Comparison of ENCODE assay signal across 12 cellular contexts in genomic region chr9:5518937-5519319, GRCh38. TPM values are rescaled to one million over a fixed set of nuclear protein-coding genes. Genes with fewer than 3 reads are reported as not detected.
DNase-seq lines count a peak whose midpoint lies in the region; ATAC-seq and TF ChIP-seq lines count a peak whose summit lies in the region.
"Had no signal": no experiment of that assay in that cellular context is flagged by ENCODE, and none has a peak within 500 bp of the region (broad histone marks: within the 10 kb centered on the region; RNA-seq: fewer than 3 reads in every experiment).

No MANE protein-coding gene starts in this region.

- ATAC-seq in GM18861 (IDR thresholded peaks at IDR 0.05; ENCODE audit: unreplicated experiment) (peak; percentile 16), HG02870 (IDR thresholded peaks at IDR 0.05; ENCODE audit: unreplicated experiment) (peak; percentile 8), omental fat pad (ENCODE audit: low FRiP score) (no peak)
- ATAC-seq: naive thymus-derived CD8-positive, alpha-beta T cell had no signal

- intact Hi-C loops in activated T-helper 1 cell treated with anti-CD3 and anti-CD28 coated beads, Interleukin-12 subunit alpha, Interleukin-12 subunit beta, Interleukin-2, Interleukin-4 antibody, amounts not matched to agents 30 ng/mL and 10 ng/mL and 1 ng/mL, durations not matched to agents 14 hours and 24 hours and 36 hours (cut with micrococcal nuclease), result loop anchor here (1.0 to 2.0 kb wide), 2 partner anchors 9 to 60 kb away; partner anchors contain the start of gene PDCD1LG2

- POLR2A ChIA-PET in AG04450 (lab: Yijun Ruan, JAX) (no interaction called here), GM10248 (lab: Yijun Ruan, JAX) (no interaction called here)

- H3K36me3 Mint-ChIP-seq in activated T-helper 1 cell treated with anti-CD3 and anti-CD28 coated beads, Interleukin-12 subunit alpha, Interleukin-12 subunit beta, Interleukin-2, Interleukin-4 antibody, amounts not matched to agents 30 ng/mL and 10 ng/mL and 1 ng/mL, durations not matched to agents 14 hours and 24 hours and 36 hours (ENCODE audit: low read depth), result peaks cover 36% of the 10 kb centered on the region
- H3K36me3 Mint-ChIP-seq: activated naive CD4-positive, alpha-beta T cell treated with anti-CD3 and anti-CD28 coated beads, Interleukin-2, amount 50 U/mL, for 24 hours had no signal

- H3K27me3 Mint-ChIP-seq in activated T-helper 1 cell treated with anti-CD3 and anti-CD28 coated beads, Interleukin-12 subunit alpha, Interleukin-12 subunit beta, Interleukin-2, Interleukin-4 antibody, amounts not matched to agents 30 ng/mL and 10 ng/mL and 1 ng/mL, durations not matched to agents 14 hours and 24 hours and 36 hours (ENCODE audit: insufficient read depth), result peaks cover 4% of the 10 kb centered on the region
- H3K27me3 Mint-ChIP-seq: activated naive CD4-positive, alpha-beta T cell treated with anti-CD3 and anti-CD28 coated beads, Interleukin-2, amount 50 U/mL, for 24 hours had no signal

- no peak overlapping the region for H3K4me3 ChIP-seq in AG04450 (ENCODE audit: low read depth, low read length)
- H3K4me3 ChIP-seq: upper lobe of left lung had no signal

- no peaks in the 10 kb centered on the region for H3K27me3 ChIP-seq in AG04450 (ENCODE audit: control insufficient read depth, insufficient read depth, low read length)
- H3K27me3 ChIP-seq: upper lobe of left lung had no signal

- H3K4me1 Mint-ChIP-seq in activated T-helper 1 cell treated with anti-CD3 and anti-CD28 coated beads, Interleukin-12 subunit alpha, Interleukin-12 subunit beta, Interleukin-2, Interleukin-4 antibody, amounts not matched to agents 30 ng/mL and 10 ng/mL and 1 ng/mL, durations not matched to agents 14 hours and 24 hours and 36 hours (ENCODE audit: low read depth), result peaks cover 46% of the 10 kb centered on the region

- H3K4me3 Mint-ChIP-seq in activated T-helper 1 cell treated with anti-CD3 and anti-CD28 coated beads, Interleukin-12 subunit alpha, Interleukin-12 subunit beta, Interleukin-2, Interleukin-4 antibody, amounts not matched to agents 30 ng/mL and 10 ng/mL and 1 ng/mL, durations not matched to agents 14 hours and 24 hours and 36 hours, result no peak overlapping the region
- H3K4me3 Mint-ChIP-seq: activated naive CD4-positive, alpha-beta T cell treated with anti-CD3 and anti-CD28 coated beads, Interleukin-2, amount 50 U/mL, for 24 hours; naive thymus-derived CD8-positive, alpha-beta T cell had no signal

- H3K27ac Mint-ChIP-seq in activated T-helper 1 cell treated with anti-CD3 and anti-CD28 coated beads, Interleukin-12 subunit alpha, Interleukin-12 subunit beta, Interleukin-2, Interleukin-4 antibody, amounts not matched to agents 30 ng/mL and 10 ng/mL and 1 ng/mL, durations not matched to agents 14 hours and 24 hours and 36 hours, result peak overlapping the region; percentile 53
- H3K27ac Mint-ChIP-seq: activated naive CD4-positive, alpha-beta T cell treated with anti-CD3 and anti-CD28 coated beads, Interleukin-2, amount 50 U/mL, for 24 hours had no signal

- CTCF ChIA-PET in AG04450 (lab: Charles Lee) (no interaction called here), GM10248 (lab: Yijun Ruan, JAX) (interaction anchor here (1.1 to 1.7 kb wide), 7 partner anchors 9 to 81 kb away, joined by 3 to 6 read pairs (median 5); partner anchors contain the start of genes PDCD1LG2 and PLGRKT)

- TF ChIP-seq CTCF in AG04450 (IDR thresholded peaks at IDR 0.05; ENCODE audit: low read depth, low read length) (no peak), GM10248 (IDR thresholded peaks at IDR 0.05; ENCODE audit: control extremely low read depth, extremely low read depth, low read depth, missing control alignments) (no peak), omental fat pad (IDR thresholded peaks at IDR 0.05) (no peak)

- peak overlapping the region; percentile 3 for H3K27ac ChIP-seq in AG04450 (ENCODE audit: low read depth, low read length)
- H3K27ac ChIP-seq: upper lobe of left lung had no signal

- peaks cover 6% of the 10 kb centered on the region; the same call in 1 of the 2 replicates for H3K9me3 ChIP-seq in AG04450 (ENCODE audit: control insufficient read depth, insufficient read depth, low read length)
- H3K9me3 ChIP-seq: upper lobe of left lung had no signal

- no peak for DNase-seq in AG04450 (ENCODE audit: low read depth, low spot score)
- DNase-seq in activated T-helper 1 cell treated with anti-CD3 and anti-CD28 coated beads, Interleukin-12 subunit alpha, Interleukin-12 subunit beta, Interleukin-2, Interleukin-4 antibody, amounts not matched to agents 30 ng/mL and 10 ng/mL and 1 ng/mL, durations not matched to agents 14 hours and 24 hours and 36 hours (ENCODE audit: low spot score), result no peak
- no peak for DNase-seq in GM10248 (ENCODE audit: extremely low spot score)
- no peak for DNase-seq in omental fat pad (ENCODE audit: low spot score)
- DNase-seq in SK-N-DZ (ENCODE audit: low spot score), result no peak
- no peak for DNase-seq in midbrain (lab: John Stamatoyannopoulos, UW)
- DNase-seq: naive thymus-derived CD8-positive, alpha-beta T cell; NCI-H774; upper lobe of left lung had no signal

- no peaks in the 10 kb centered on the region for H3K9me3 Mint-ChIP-seq in activated T-helper 1 cell treated with anti-CD3 and anti-CD28 coated beads, Interleukin-12 subunit alpha, Interleukin-12 subunit beta, Interleukin-2, Interleukin-4 antibody, amounts not matched to agents 30 ng/mL and 10 ng/mL and 1 ng/mL, durations not matched to agents 14 hours and 24 hours and 36 hours
- H3K9me3 Mint-ChIP-seq: activated naive CD4-positive, alpha-beta T cell treated with anti-CD3 and anti-CD28 coated beads, Interleukin-2, amount 50 U/mL, for 24 hours had no signal

RNA-seq across cellular contexts. Expression of gene PDCD1LG2, which starts 8.6 kb away (rescaled TPM):
- polyA plus RNA-seq in AG04450 (2011; rRNA removed), result 31.5 TPM in 2 replicates
- 22.9 and 25.8 TPM in 2 replicates for polyA minus RNA-seq in AG04450 (2011; rRNA and poly(A)+ RNA removed)
- total RNA-seq in activated T-helper 1 cell treated with anti-CD3 and anti-CD28 coated beads, Interleukin-12 subunit alpha, Interleukin-12 subunit beta, Interleukin-2, Interleukin-4 antibody, amounts not matched to agents 30 ng/mL and 10 ng/mL and 1 ng/mL, durations not matched to agents 14 hours and 24 hours and 36 hours, result 1.1 and 1.4 TPM in 2 replicates
- 10 to 100 TPM in 1 of 4 donors, 1 to 10 TPM in 3; 3.5 to 10.7 (median 3.8) TPM for total RNA-seq in omental fat pad
- polyA plus RNA-seq in SK-N-DZ (2014; cell fraction: cytosol; rRNA removed), result not detected in 2 replicates
- polyA plus RNA-seq in SK-N-DZ (2014; cell fraction: nucleus; rRNA removed), result not detected in 2 replicates
- total RNA-seq: naive thymus-derived CD8-positive, alpha-beta T cell had no signal
- polyA plus RNA-seq: naive thymus-derived CD8-positive, alpha-beta T cell had no signal
